Comparison of ENCODE assay signal across 17 cellular contexts in genomic region chr6:13698715-13699114, GRCh38. TPM values are rescaled to one million over a fixed set of nuclear protein-coding genes. Genes with fewer than 3 reads are reported as not detected.
DNase-seq lines count a peak whose midpoint lies in the region; ATAC-seq, FAIRE-seq and TF ChIP-seq lines count a peak whose summit lies in the region.
"Had no signal": no experiment of that assay in that cellular context is flagged by ENCODE, and none has a peak within 500 bp of the region (broad histone marks: within the 10 kb centered on the region; RNA-seq: fewer than 3 reads in every experiment).

No MANE protein-coding gene starts in this region.

- H3K4me2 ChIP-seq in H1 (ENCODE audit: insufficient read depth in 1 of 2, low read depth in 2 of 2, low read length in 2 of 2) (peak overlapping the region in 1 of 2 experiments; percentile 9; a peak in 1 of 4 replicates), mesendoderm (ENCODE audit: low read length) (no peak overlapping the region)

- peaks cover 9% of the 10 kb centered on the region for H3K36me3 ChIP-seq in CD4-positive, CD25-positive, alpha-beta regulatory T cell (ENCODE audit: control insufficient read depth, insufficient read depth, low read length)
- H3K36me3 ChIP-seq in H1 (ENCODE audit: control insufficient read depth in 2 of 4, insufficient read depth in 4 of 4, low read length in 3 of 4) = no peaks in the 10 kb centered on the region; a peak in 1 of 8 replicates
- no peaks in the 10 kb centered on the region for H3K36me3 ChIP-seq in mesendoderm (ENCODE audit: control insufficient read depth, insufficient read depth, low read length)
- peaks cover 0 to 13% (median 0%) of the 10 kb centered on the region in 9 donors for H3K36me3 ChIP-seq in heart left ventricle
- H3K36me3 ChIP-seq in WERI-Rb-1 = peaks cover 12% of the 10 kb centered on the region

- TF ChIP-seq EP300 in H1 (IDR thresholded peaks at IDR 0.05; ENCODE audit: borderline replicate concordance in 1 of 2, low read depth in 2 of 2, low read length in 2 of 2) = no peak

- no peak for TF ChIP-seq CTCF in H1 (IDR thresholded peaks at IDR 0.05; ENCODE audit: control extremely low read depth in 1 of 3, insufficient read depth in 1 of 3, low read depth in 1 of 3, low read length in 3 of 3)
- no peak for TF ChIP-seq CTCF in heart left ventricle (IDR thresholded peaks at IDR 0.05)
- TF ChIP-seq CTCF in WERI-Rb-1 (IDR thresholded peaks at IDR 0.05; ENCODE audit: low read depth, low read length) = no peak

- H3K79me2 ChIP-seq in H1 (ENCODE audit: control insufficient read depth in 1 of 2, insufficient read depth in 2 of 2, low read length in 2 of 2) = peaks cover 0 to 96% of the 10 kb centered on the region in 2 experiments
- peaks cover 25% of the 10 kb centered on the region for H3K79me2 ChIP-seq in mesendoderm (ENCODE audit: control insufficient read depth, insufficient read depth, low read length)

- no peak overlapping the region for H3K18ac ChIP-seq in H1 (ENCODE audit: extremely low read depth, low read length)
- no peak overlapping the region for H3K18ac ChIP-seq in mesendoderm (ENCODE audit: low read length)

- H4K8ac ChIP-seq in H1 (ENCODE audit: extremely low read depth, insufficient read depth, low read length) (no peak overlapping the region), mesendoderm (ENCODE audit: low read depth, low read length) (no peak overlapping the region)

- no peak for TF ChIP-seq RAD21 in H1 (IDR thresholded peaks at IDR 0.05 in 1 of 2, conservative IDR thresholded peaks at IDR 0.05 in 1 of 2; ENCODE audit: low read depth in 2 of 2, low read length in 2 of 2)

- H3K14ac ChIP-seq in H1 (ENCODE audit: insufficient read length) = no peak overlapping the region

- POLR2A ChIA-PET in H1 (lab: Charles Lee; ENCODE audit: partially characterized antibody) = no interaction called here

- H3K27ac Mint-ChIP-seq in CD4-positive, CD25-positive, alpha-beta regulatory T cell = no peak overlapping the region

- H3K27ac ChIP-seq in CD4-positive, CD25-positive, alpha-beta regulatory T cell (ENCODE audit: insufficient read depth, low read length, poor library complexity, severe bottlenecking) = peak overlapping the region; percentile 23
- H3K27ac ChIP-seq in H1 (ENCODE audit: low read depth, low read length) = no peak overlapping the region
- no peak overlapping the region for H3K27ac ChIP-seq in mesendoderm (ENCODE audit: low read depth, low read length)
- H3K27ac ChIP-seq in heart left ventricle = no peak overlapping the region
- no peak overlapping the region for H3K27ac ChIP-seq in WERI-Rb-1
- H3K27ac ChIP-seq: BLaER1 treated with 17β-estradiol and CSF1 and Interleukin-3, amounts not matched to agents 10 nM and 100 nM; HL-60 had no signal

- H3K36me3 Mint-ChIP-seq in CD4-positive, CD25-positive, alpha-beta regulatory T cell = peaks cover 5% of the 10 kb centered on the region

- H3K56ac ChIP-seq in H1 (replicated peaks; ENCODE audit: insufficient read length, low read depth, low read length) (no peak overlapping the region), mesendoderm (ENCODE audit: low read length) (no peak overlapping the region)

- H2BK15ac ChIP-seq in H1 (ENCODE audit: low read length) (no peak overlapping the region), mesendoderm (replicated peaks; ENCODE audit: low read depth) (no peak overlapping the region)

- DNase-seq in CD4-positive, CD25-positive, alpha-beta regulatory T cell = no peak
- no peak for DNase-seq in H54 (ENCODE audit: insufficient read length, low spot score)
- DNase-seq in H1 (ENCODE audit: low read depth in 1 of 2, low spot score in 2 of 2) = no peak
- DNase-seq in mesendoderm = peak; percentile 44
- no peak for DNase-seq in heart left ventricle
- DNase-seq in WERI-Rb-1 = no peak
- no peak for DNase-seq in NCI-H1092 treated with DMSO at 0.1 percent for 48 hours (lab: John Stamatoyannopoulos, UW)
- DNase-seq: ACHN; Calu3; CD4-positive, alpha-beta T cell; DMS79 had no signal

- H3K27me3 Mint-ChIP-seq in CD4-positive, CD25-positive, alpha-beta regulatory T cell = peaks cover 6% of the 10 kb centered on the region
- H3K27me3 Mint-ChIP-seq: CD4-positive, alpha-beta T cell; IgD-negative memory B cell had no signal

- H4K91ac ChIP-seq in H1 (replicated peaks; ENCODE audit: insufficient read length, low read length) = no peak overlapping the region

- no peak overlapping the region for H2BK12ac ChIP-seq in H1 (ENCODE audit: low read depth, low read length)

- H3K9me3 ChIP-seq in CD4-positive, CD25-positive, alpha-beta regulatory T cell (ENCODE audit: control insufficient read depth in 2 of 2, low read length in 2 of 2) = no peaks in the 10 kb centered on the region
- H3K9me3 ChIP-seq in H1 (ENCODE audit: insufficient read depth in 2 of 2, low read depth in 1 of 2, low read length in 1 of 2) (no peaks in the 10 kb centered on the region), heart left ventricle (no peaks in the 10 kb centered on the region), WERI-Rb-1 (ENCODE audit: severe bottlenecking) (no peaks in the 10 kb centered on the region)

- FAIRE-seq in H54 (lab: Jason Lieb, UNC) (peak; percentile 38), H1 (lab: Jason Lieb, UNC) (peak; percentile 19)
- FAIRE-seq: GM12878, GM18507 had no signal

- H3K4ac ChIP-seq in H1 (replicated peaks; ENCODE audit: insufficient read length, low read depth, low read length) (no peak overlapping the region), mesendoderm (ENCODE audit: low read depth, low read length) (no peak overlapping the region)

- no peak overlapping the region for H2BK20ac ChIP-seq in H1 (ENCODE audit: low read length)

- H3K79me1 ChIP-seq in H1 (ENCODE audit: low read depth, low read length) (peaks cover 6% of the 10 kb centered on the region), mesendoderm (ENCODE audit: low read length) (peaks cover 14% of the 10 kb centered on the region)

- TF ChIP-seq POLR2A in H54 (IDR thresholded peaks at IDR 0.05; ENCODE audit: low read depth, low read length) (no peak), H1 (IDR thresholded peaks at IDR 0.05; ENCODE audit: control extremely low read depth in 1 of 2, low read depth in 2 of 2, low read length in 2 of 2) (no peak), heart left ventricle (IDR thresholded peaks at IDR 0.05) (no peak)

- H4K5ac ChIP-seq in H1 (ENCODE audit: insufficient read length, low read depth, low read length) (no peak overlapping the region), mesendoderm (ENCODE audit: low read length) (no peak overlapping the region)

- no peak overlapping the region for H2AFZ ChIP-seq in H1 (ENCODE audit: low read length)

- H2AK5ac ChIP-seq in H1 (ENCODE audit: low read depth, low read length) = no peak overlapping the region
- H2AK5ac ChIP-seq in mesendoderm (ENCODE audit: low read length) = no peak overlapping the region

- no peak overlapping the region for H3K4me3 Mint-ChIP-seq in CD4-positive, CD25-positive, alpha-beta regulatory T cell
- H3K4me3 Mint-ChIP-seq: CD4-positive, alpha-beta T cell; IgD-negative memory B cell had no signal

- no peaks in the 10 kb centered on the region for H3K27me3 ChIP-seq in CD4-positive, CD25-positive, alpha-beta regulatory T cell (ENCODE audit: control insufficient read depth, insufficient read depth, low read length)
- H3K27me3 ChIP-seq in H1 (replicated peaks in 1 of 4; ENCODE audit: control insufficient read depth in 3 of 4, extremely low read depth in 1 of 4, insufficient read depth in 3 of 4, low read length in 3 of 4) (no peaks in the 10 kb centered on the region), mesendoderm (ENCODE audit: insufficient read depth, low read length, poor library complexity) (no peaks in the 10 kb centered on the region), heart left ventricle (no peaks in the 10 kb centered on the region), WERI-Rb-1 (ENCODE audit: insufficient read depth, low read depth, severe bottlenecking) (no peaks in the 10 kb centered on the region)
- H3K27me3 ChIP-seq: BLaER1 treated with 17β-estradiol and CSF1 and Interleukin-3, amounts not matched to agents 10 nM and 100 nM had no signal

- CTCF ChIA-PET in H1 (lab: Charles Lee; ENCODE audit: partially characterized antibody) = no interaction called here

- H2BK120ac ChIP-seq in H1 (replicated peaks; ENCODE audit: low read depth, low read length) (no peak overlapping the region), mesendoderm (ENCODE audit: low read depth, low read length) (no peak overlapping the region)

- H3K9ac ChIP-seq in H1 (replicated peaks in 1 of 4; ENCODE audit: extremely low read depth in 1 of 4, low read depth in 3 of 4, low read length in 3 of 4) (no peak overlapping the region), mesendoderm (ENCODE audit: low read length) (no peak overlapping the region)
- H3K9ac ChIP-seq: BLaER1 treated with 17β-estradiol and CSF1 and Interleukin-3, amounts not matched to agents 10 nM and 100 nM had no signal

- H3K23me2 ChIP-seq in H1 (ENCODE audit: low read depth, low read length) = no peaks in the 10 kb centered on the region

- H3K4me1 ChIP-seq in CD4-positive, CD25-positive, alpha-beta regulatory T cell (ENCODE audit: control insufficient read depth, insufficient read depth, low read length, poor library complexity, severe bottlenecking) = peaks cover 85% of the 10 kb centered on the region
- H3K4me1 ChIP-seq in H1 (replicated peaks in 1 of 4; ENCODE audit: control insufficient read depth in 3 of 4, insufficient read depth in 4 of 4, low read length in 3 of 4) = peaks cover 1 to 6% (median 2%) of the 10 kb centered on the region in 4 experiments; a peak in 3 of 7 replicates
- H3K4me1 ChIP-seq in mesendoderm (ENCODE audit: control insufficient read depth, low read depth, low read length) = peaks cover 2% of the 10 kb centered on the region
- H3K4me1 ChIP-seq in heart left ventricle = peaks cover 0 to 67% (median 28%) of the 10 kb centered on the region in 12 donors

- no peak overlapping the region for H3K4me3 ChIP-seq in CD4-positive, CD25-positive, alpha-beta regulatory T cell (ENCODE audit: low read depth, low read length)
- H3K4me3 ChIP-seq in H1 (ENCODE audit: extremely low read depth in 1 of 4, insufficient read depth in 2 of 4, low read depth in 3 of 4, low read length in 4 of 4) = no peak overlapping the region
- H3K4me3 ChIP-seq in mesendoderm (ENCODE audit: low read length) = no peak overlapping the region
- no peak overlapping the region for H3K4me3 ChIP-seq in heart left ventricle
- no peak overlapping the region for H3K4me3 ChIP-seq in WERI-Rb-1 (ENCODE audit: low read depth, low read length)
- H3K4me3 ChIP-seq: BLaER1 treated with 17β-estradiol and CSF1 and Interleukin-3, amounts not matched to agents 10 nM and 100 nM; GM12878 had no signal

- H2BK5ac ChIP-seq in H1 (ENCODE audit: low read depth, low read length) (no peak overlapping the region), mesendoderm (ENCODE audit: low read length) (no peak overlapping the region)

- no peaks in the 10 kb centered on the region for H3K9me3 Mint-ChIP-seq in CD4-positive, CD25-positive, alpha-beta regulatory T cell
- H3K9me3 Mint-ChIP-seq: CD4-positive, alpha-beta T cell; IgD-negative memory B cell had no signal

- intact Hi-C loops in heart left ventricle (cut with DNase I) = loop anchor here in 1 of 10 donors (10.0 kb wide), 1 partner anchor 54 kb away; no protein-coding TSS in a partner anchor

- H4K20me1 ChIP-seq in H1 (replicated peaks in 1 of 2; ENCODE audit: control insufficient read depth in 1 of 2, insufficient read depth in 2 of 2, low read length in 2 of 2) = peaks cover 0 to 9% of the 10 kb centered on the region in 2 experiments

- no peak overlapping the region for H3K23ac ChIP-seq in H1 (ENCODE audit: insufficient read length)
- no peak overlapping the region for H3K23ac ChIP-seq in mesendoderm (ENCODE audit: low read length)

- peaks cover 41 to 80% (median 66%) of the 10 kb centered on the region in 4 donors for H3K4me1 Mint-ChIP-seq in CD4-positive, CD25-positive, alpha-beta regulatory T cell

- WGBS in H1 (ENCODE audit: extremely low coverage in 1 of 2, insufficient coverage in 1 of 2, insufficient read length in 1 of 2, insufficient replicate concordance in 2 of 2, low coverage in 1 of 2, low lambda C conversion rate in 2 of 2, missing lambda C conversion rate in 1 of 2), 2 experiments = 73% methylated on average over 5 of the region's 5 CpGs; no CpG with 5 or more reads in 1 of the 2 experiments
- WGBS in mesendoderm (ENCODE audit: extremely low coverage, insufficient coverage, low lambda C conversion rate) = no CpG with 5 or more reads among the region's 5 CpGs
- WGBS in heart left ventricle, 4 donors = 94 to 95% (median 95%) methylated on average over 5 of the region's 5 CpGs

- ATAC-seq in CD4-positive, CD25-positive, alpha-beta regulatory T cell (ENCODE audit: low read depth in 2 of 2) = no peak
- ATAC-seq in heart left ventricle = no peak
- ATAC-seq: GM12878, HCT116 had no signal

RNA-seq across cellular contexts. Expression of gene RANBP9, which starts 12.9 kb away (rescaled TPM):
- 85.5 TPM for total RNA-seq in CD4-positive, CD25-positive, alpha-beta regulatory T cell
- polyA plus RNA-seq in CD4-positive, CD25-positive, alpha-beta regulatory T cell = 10 to 100 TPM in 2 of 4 donors, 1 to 10 TPM in 2; 5.6 to 11.1 (median 8.8) TPM
- 34.3 and 36.7 TPM in 2 replicates for total RNA-seq in H1 (2021; fragmentation: NEBNext Ultra II Directional; extraction: Animal tissue kit (Norgen Biotek cat#: 25700))
- polyA plus RNA-seq in H1 (2011; rRNA removed) = 8.0 and 13.0 TPM in 2 replicates
- 15.9 TPM for polyA plus RNA-seq in H1 (2011; cell fraction: cytosol; rRNA removed)
- 9.9 TPM for polyA plus RNA-seq in H1 (2011; cell fraction: nucleus; rRNA removed)
- polyA plus RNA-seq in H1 (2012, experiment 1 of 2) = 21.7 to 23.9 TPM (median 22.7 TPM) in 4 replicates
- 5.9 TPM for polyA plus RNA-seq in H1 (2012, experiment 2 of 2)
- 17.6 TPM for polyA plus RNA-seq in H1 (2013, experiment 1 of 2)
- 18.0 TPM for polyA plus RNA-seq in H1 (2013, experiment 2 of 2)
- 16.9 and 25.5 TPM in 2 replicates for polyA minus RNA-seq in H1 (2011; rRNA and poly(A)+ RNA removed)
- 19.9 TPM for polyA minus RNA-seq in H1 (2011; cell fraction: cytosol; rRNA and poly(A)+ RNA removed)
- 17.0 TPM for polyA minus RNA-seq in H1 (2011; cell fraction: nucleus; rRNA and poly(A)+ RNA removed)
- 23.1 TPM for polyA plus RNA-seq in mesendoderm (2013, experiment 1 of 2)
- 23.4 TPM for polyA plus RNA-seq in mesendoderm (2013, experiment 2 of 2)
- total RNA-seq in heart left ventricle = 10 to 100 TPM; 25.8 to 43.7 (median 35.0) TPM
- 10 to 100 TPM in 1 of 2 donors, 1 to 10 TPM in 1; 9.3 to 25.8 TPM for polyA plus RNA-seq in heart left ventricle
